Comparison of ENCODE assay signal across 22 cellular contexts in genomic region chr9:16092142-16092541, GRCh38.
"Had no signal": no experiment of that assay in that cellular context is flagged by ENCODE, and none has a peak within 500 bp of the region (broad histone marks: within the 10 kb centered on the region; RNA-seq: fewer than 3 reads in every experiment).

No MANE protein-coding gene starts in this region.

- H3K4me1 ChIP-seq: breast epithelium had no signal

- ATAC-seq: activated CD8-positive, alpha-beta memory T cell treated with anti-CD3 and anti-CD28 coated beads, Interleukin-2, amount 10 ng/mL, durations not matched to agents 7 days and 5 days; PC-3; T-helper 17 cell had no signal

- H3K27ac ChIP-seq: breast epithelium, KMS-11 had no signal

- H3K36me3 Mint-ChIP-seq: activated CD8-positive, alpha-beta memory T cell treated with anti-CD3 and anti-CD28 coated beads, Interleukin-2, amount 10 ng/mL, durations not matched to agents 7 days and 5 days; activated naive CD4-positive, alpha-beta T cell treated with anti-CD3 and anti-CD28 coated beads, Interleukin-2, amount 50 U/mL, for 24 hours had no signal

- H3K27me3 ChIP-seq: breast epithelium had no signal

- H3K4me3 Mint-ChIP-seq: activated B cell treated with CpG ODN at 0.5 μM for 24 hours; activated CD4-positive, alpha-beta T cell treated with anti-CD3 and anti-CD28 coated beads, Interleukin-2, amount 10 ng/mL, durations not matched to agents 24 days and 14 days; activated CD8-positive, alpha-beta memory T cell treated with anti-CD3 and anti-CD28 coated beads, Interleukin-2, amount 10 ng/mL, durations not matched to agents 7 days and 5 days; activated naive CD4-positive, alpha-beta T cell treated with anti-CD3 and anti-CD28 coated beads, Interleukin-2, amount 50 U/mL, for 24 hours; activated T-cell treated with anti-CD3 and anti-CD28 coated beads, Interleukin-2, amount 50 U/mL, for 24 hours; activated T-helper 1 cell treated with anti-CD3 and anti-CD28 coated beads, Interleukin-12 subunit alpha, Interleukin-12 subunit beta, Interleukin-2, Interleukin-4 antibody, amounts not matched to agents 30 ng/mL and 10 ng/mL and 1 ng/mL, durations not matched to agents 14 hours and 24 hours and 36 hours; T-helper 17 cell had no signal

- H3K27ac Mint-ChIP-seq: activated B cell treated with CpG ODN at 0.5 μM for 24 hours; activated CD4-positive, alpha-beta T cell treated with anti-CD3 and anti-CD28 coated beads, Interleukin-2, amount 10 ng/mL, durations not matched to agents 24 days and 14 days; activated CD8-positive, alpha-beta memory T cell treated with anti-CD3 and anti-CD28 coated beads, Interleukin-2, amount 10 ng/mL, durations not matched to agents 7 days and 5 days; activated naive CD4-positive, alpha-beta T cell treated with anti-CD3 and anti-CD28 coated beads, Interleukin-2, amount 50 U/mL, for 24 hours; activated T-cell treated with anti-CD3 and anti-CD28 coated beads, Interleukin-2, amount 50 U/mL, for 24 hours; activated T-helper 1 cell treated with anti-CD3 and anti-CD28 coated beads, Interleukin-12 subunit alpha, Interleukin-12 subunit beta, Interleukin-2, Interleukin-4 antibody, amounts not matched to agents 30 ng/mL and 10 ng/mL and 1 ng/mL, durations not matched to agents 14 hours and 24 hours and 36 hours; T-helper 17 cell had no signal

- H3K27me3 Mint-ChIP-seq: activated B cell treated with CpG ODN at 0.5 μM for 24 hours; activated CD4-positive, alpha-beta T cell treated with anti-CD3 and anti-CD28 coated beads, Interleukin-2, amount 10 ng/mL, durations not matched to agents 24 days and 14 days; activated CD8-positive, alpha-beta memory T cell treated with anti-CD3 and anti-CD28 coated beads, Interleukin-2, amount 10 ng/mL, durations not matched to agents 7 days and 5 days; activated naive CD4-positive, alpha-beta T cell treated with anti-CD3 and anti-CD28 coated beads, Interleukin-2, amount 50 U/mL, for 24 hours; activated T-cell treated with anti-CD3 and anti-CD28 coated beads, Interleukin-2, amount 50 U/mL, for 24 hours; T-helper 17 cell had no signal

- H3K4me1 Mint-ChIP-seq: activated B cell treated with CpG ODN at 0.5 μM for 24 hours; activated CD4-positive, alpha-beta T cell treated with anti-CD3 and anti-CD28 coated beads, Interleukin-2, amount 10 ng/mL, durations not matched to agents 24 days and 14 days; activated CD8-positive, alpha-beta memory T cell treated with anti-CD3 and anti-CD28 coated beads, Interleukin-2, amount 10 ng/mL, durations not matched to agents 7 days and 5 days; activated naive CD4-positive, alpha-beta T cell treated with anti-CD3 and anti-CD28 coated beads, Interleukin-2, amount 50 U/mL, for 24 hours; T-helper 17 cell had no signal

- DNase-seq: activated B cell treated with CpG ODN at 0.5 μM for 24 hours; activated CD4-positive, alpha-beta T cell treated with anti-CD3 and anti-CD28 coated beads for 1 hour; activated CD4-positive, alpha-beta T cell treated with anti-CD3 and anti-CD28 coated beads, Interleukin-2, amount 10 ng/mL, durations not matched to agents 24 days and 14 days; activated CD4-positive, alpha-beta T cell treated with anti-CD3 and anti-CD28 coated beads, Interleukin-2, amount 50 U/mL, for 48 hours; activated CD8-positive, alpha-beta memory T cell treated with anti-CD3 and anti-CD28 coated beads, Interleukin-2, amount 10 ng/mL, durations not matched to agents 7 days and 5 days; activated effector memory CD4-positive, alpha-beta T cell treated with Interleukin-2 at 50 U/mL for 16 hours; activated naive CD4-positive, alpha-beta T cell; activated T-cell treated with anti-CD3 and anti-CD28 coated beads, Interleukin-2, amount 50 U/mL, for 24 hours; aorta; central memory CD4-positive, alpha-beta T cell; NCI-H1092; NCI-H2029; NCI-H510A treated with DMSO at 0.1 percent for 48 hours; NCI-H69; PC-3; SHP77 treated with DMSO at 0.1 percent for 48 hours; T-helper 17 cell; T-helper 9 cell had no signal

- H3K36me3 ChIP-seq: breast epithelium had no signal
